8 cellular contexts compared by ENCODE assay signal in genomic region chr20:51594999-51595532, GRCh38. TPM values are rescaled to one million over a fixed set of nuclear protein-coding genes. Genes with fewer than 3 reads are reported as not detected.
DNase-seq lines count a peak whose midpoint lies in the region; ATAC-seq and TF ChIP-seq lines count a peak whose summit lies in the region.

No MANE protein-coding gene starts in this region.

- intact Hi-C loops in left cardiac atrium (cut with DNase I): loop anchor here (2.0 to 10.0 kb wide), 4 partner anchors 208 to 610 kb away; no protein-coding TSS in a partner anchor

- peak overlapping the region; percentile 13 for H3K9ac ChIP-seq in adipocyte (ENCODE audit: low read length)

- TF ChIP-seq CTCF in GM13977 (IDR thresholded peaks at IDR 0.05; ENCODE audit: extremely low read depth, insufficient read depth, missing control alignments) (peak; percentile 86), retinal pigment epithelial cell (conservative IDR thresholded peaks at IDR 0.05; ENCODE audit: low read depth, low read length) (peak; percentile 96)

- ATAC-seq in HG02852 (IDR thresholded peaks at IDR 0.05; ENCODE audit: unreplicated experiment) (peak; percentile 95), T-cell (replicated peaks in 1 of 4) (peak; percentile 90 to 99 (median 96)), left cardiac atrium (peak; percentile 98)

- CTCF ChIA-PET in T-cell (lab: Charles Lee): interaction anchor here (0.6 to 2.3 kb wide), 15 partner anchors 12 to 1012 kb away, joined by 3 to 14 read pairs (median 3); partner anchors contain the start of gene NFATC2 (in 1 of the 2)

- in situ Hi-C loops in GM13977 (cut with MboI; ENCODE audit: low pct_unique_long_range_greater_than_20kb, low sequenced_read_pairs, unreplicated experiment): no loop called here

- H3K4me3 ChIP-seq in adipocyte (ENCODE audit: low read length) (no peak overlapping the region), retinal pigment epithelial cell (ENCODE audit: low read length) (no peak overlapping the region)

- H3K4me3 Mint-ChIP-seq in T-cell: peak overlapping the region; percentile 17 to 34 (median 32)

- H3K4me1 Mint-ChIP-seq in T-cell: peaks cover 8 to 16% (median 12%) of the 10 kb centered on the region in 3 donors

- peaks cover 23% of the 10 kb centered on the region for H3K36me3 ChIP-seq in adipocyte (ENCODE audit: control insufficient read depth, insufficient read depth, low read length, severe bottlenecking)

- peaks cover 17% of the 10 kb centered on the region for H3K4me1 ChIP-seq in adipocyte (ENCODE audit: control insufficient read depth, insufficient read depth, low read length)

- POLR2A ChIA-PET in T-cell (lab: Charles Lee): interaction anchor here in 1 of 2 donors (0.6 kb wide), 1 partner anchor 216 kb away, joined by 4 read pairs; no protein-coding TSS in a partner anchor

- H3K27me3 ChIP-seq in adipocyte (replicated peaks; ENCODE audit: control insufficient read depth, insufficient read depth, low read length): no peaks in the 10 kb centered on the region

- H3K27me3 Mint-ChIP-seq in T-cell: peaks cover 0 to 3% of the 10 kb centered on the region in 2 donors

- no peaks in the 10 kb centered on the region for H3K36me3 Mint-ChIP-seq in T-cell

- DNase-seq in GM13977 (ENCODE audit: low spot score): peak; percentile 79
- DNase-seq in NCI-H146 treated with DMSO at 0.1 percent for 48 hours (lab: John Stamatoyannopoulos, UW; ENCODE audit: unreplicated experiment): peak; percentile 23
- peak; percentile 46 to 83 (median 67) for DNase-seq in T-cell
- DNase-seq in adipocyte (ENCODE audit: low read depth): peak; percentile 97
- peak; percentile 90 for DNase-seq in left cardiac atrium
- DNase-seq in retinal pigment epithelial cell (ENCODE audit: low read depth): peak; percentile 58
- no peak for DNase-seq in cortex of kidney (lab: John Stamatoyannopoulos, UW)

- H3K27ac Mint-ChIP-seq in T-cell: peak overlapping the region; percentile 75 to 83

- H3K9me3 ChIP-seq in adipocyte (ENCODE audit: control insufficient read depth, low read length): no peaks in the 10 kb centered on the region

- no peaks in the 10 kb centered on the region for H3K9me3 Mint-ChIP-seq in T-cell

RNA-seq across cellular contexts. Expression of gene NFATC2, which starts 52.5 kb away (rescaled TPM):
- total RNA-seq in T-cell: 10 to 100 TPM; 49.0 to 75.9 (median 67.0) TPM
- total RNA-seq in left cardiac atrium: 1 to 10 TPM; 5.7 to 7.0 TPM

Comparison
In these comparisons a context has a peak if more than half of its experiments do, and no peak if none do; other contexts are left out.
1. RNA of gene NFATC2, which starts 52.5 kb away (total RNA-seq): 49.0 to 75.9 TPM in T-cell; 5.7 to 7.0 TPM in left cardiac atrium; every median in the first group is over 4 times any median in the second.
2. Peak in every context shown above with its lines, with median percentiles within 50 percentile points of each other: ATAC-seq.